Comparison of ENCODE assay signal across 10 cellular contexts in genomic region chr11:134272381-134273316, GRCh38. TPM values are rescaled to one million over a fixed set of nuclear protein-coding genes. Genes with fewer than 3 reads are reported as not detected.
DNase-seq lines count a peak whose midpoint lies in the region; ATAC-seq, FAIRE-seq and TF ChIP-seq lines count a peak whose summit lies in the region.
"Had no signal": no experiment of that assay in that cellular context is flagged by ENCODE, and none has a peak within 500 bp of the region (broad histone marks: within the 10 kb centered on the region; RNA-seq: fewer than 3 reads in every experiment).

No MANE protein-coding gene starts in this region.

- no peak overlapping the region for H3K4me2 ChIP-seq in PC-9

- no peaks in the 10 kb centered on the region for H3K79me2 ChIP-seq in PC-9 (ENCODE audit: low read depth)

- POLR2A ChIA-PET in PC-9 (lab: Charles Lee; ENCODE audit: unreplicated experiment) = no interaction called here

- no peaks in the 10 kb centered on the region for H3K27me3 ChIP-seq in PC-9 (ENCODE audit: insufficient read depth, low read depth)

- no peak overlapping the region for H3K27ac ChIP-seq in PC-9

- DNase-seq in AG20443 (ENCODE audit: low spot score) (peak; percentile 63), G401 (ENCODE audit: low spot score) (peak; percentile 28), SK-N-DZ (ENCODE audit: low spot score) (peak; percentile 21), iPS DF 19.7 (ENCODE audit: low read depth, low spot score) (peak; percentile 90), PC-9 (no peak), HTR-8/SVneo (ENCODE audit: insufficient read length, low spot score) (no peak), NCI-H1694 treated with DMSO at 0.1 percent for 48 hours (lab: John Stamatoyannopoulos, UW) (no peak)

- no peak for ATAC-seq in GM21723 (IDR thresholded peaks at IDR 0.05; ENCODE audit: unreplicated experiment)
- ATAC-seq: T-cell had no signal

- FAIRE-seq in HTR-8/SVneo (lab: Jason Lieb, UNC) = no peak

- TF ChIP-seq CTCF in PC-9 (conservative IDR thresholded peaks at IDR 0.05) = no peak

- H3K36me3 ChIP-seq in PC-9 (ENCODE audit: low read depth) = no peaks in the 10 kb centered on the region

- no TSS peak for BruUV-seq in PC-9 (replicated peaks; lab: Mats Ljungman, UMichigan)

- no peaks in the 10 kb centered on the region for H3K9me2 ChIP-seq in PC-9 (ENCODE audit: insufficient read depth)

- no peaks in the 10 kb centered on the region for H4K20me1 ChIP-seq in PC-9 (ENCODE audit: insufficient read depth)

- no peaks in the 10 kb centered on the region for H3K9me3 ChIP-seq in PC-9 (ENCODE audit: insufficient read depth, low read depth)

- peaks cover 9% of the 10 kb centered on the region; the same call in 1 of the 2 replicates for H3F3A ChIP-seq in PC-9 (ENCODE audit: insufficient read depth, low read depth)

- no peak overlapping the region for H3K4me3 ChIP-seq in PC-9

- H3K4me1 ChIP-seq in PC-9 (replicated peaks; ENCODE audit: insufficient read depth) = peaks cover 8% of the 10 kb centered on the region

- CTCF ChIA-PET in PC-9 (lab: Charles Lee) = interaction anchor here (0.7 kb wide), 1 partner anchor 19 kb away, joined by 4 read pairs; the partner anchor contains the start of gene ACAD8

- in situ Hi-C loops in G401 (cut with HindIII; ENCODE audit: low sequenced_read_pairs) = no loop called here

- H2AFZ ChIP-seq in PC-9 = no peak overlapping the region

- intact Hi-C loops in PC-9 (cut with micrococcal nuclease; ENCODE audit: unreplicated experiment) = no loop called here

RNA-seq across cellular contexts. Expression of gene GLB1L3, which starts 3.5 kb away (rescaled TPM):
- total RNA-seq in G401 (2014; rRNA removed; shearing (Covaris generic)) = not detected in 2 replicates
- polyA plus RNA-seq in SK-N-DZ (2014; cell fraction: cytosol; rRNA removed) = 1.6 and 3.7 TPM in 2 replicates
- polyA plus RNA-seq in SK-N-DZ (2014; cell fraction: nucleus; rRNA removed) = 3.9 and 12.9 TPM in 2 replicates
- not detected in 2 replicates for total RNA-seq in PC-9 (2021)
- total RNA-seq: subcutaneous adipose tissue had no signal

RNA-seq across cellular contexts. Expression of gene ACAD8, which starts 19.3 kb away (rescaled TPM):
- 54.8 and 58.8 TPM in 2 replicates for total RNA-seq in G401 (2014; rRNA removed; shearing (Covaris generic))
- 17.0 and 20.0 TPM in 2 replicates for polyA plus RNA-seq in SK-N-DZ (2014; cell fraction: cytosol; rRNA removed)
- polyA plus RNA-seq in SK-N-DZ (2014; cell fraction: nucleus; rRNA removed) = 72.1 and 80.6 TPM in 2 replicates
- total RNA-seq in PC-9 (2021) = 16.1 and 17.2 TPM in 2 replicates

RNA-seq across cellular contexts. Expression of gene THYN1, which starts 19.5 kb away (rescaled TPM):
- total RNA-seq in G401 (2014; rRNA removed; shearing (Covaris generic)) = 111 and 116 TPM in 2 replicates
- 83.2 and 96.3 TPM in 2 replicates for polyA plus RNA-seq in SK-N-DZ (2014; cell fraction: cytosol; rRNA removed)
- 77.0 and 89.1 TPM in 2 replicates for polyA plus RNA-seq in SK-N-DZ (2014; cell fraction: nucleus; rRNA removed)
- total RNA-seq in PC-9 (2021) = 29.8 and 41.2 TPM in 2 replicates

RNA-seq across cellular contexts. Expression of gene VPS26B, which starts 48.2 kb away (rescaled TPM):
- total RNA-seq in G401 (2014; rRNA removed; shearing (Covaris generic)) = 46.1 and 56.2 TPM in 2 replicates
- 28.9 and 30.2 TPM in 2 replicates for polyA plus RNA-seq in SK-N-DZ (2014; cell fraction: cytosol; rRNA removed)
- polyA plus RNA-seq in SK-N-DZ (2014; cell fraction: nucleus; rRNA removed) = 28.3 and 34.4 TPM in 2 replicates
- 28.6 and 28.8 TPM in 2 replicates for total RNA-seq in PC-9 (2021)

RNA-seq across cellular contexts. Expression of gene NCAPD3, which starts 48.9 kb away (rescaled TPM):
- 35.4 and 49.5 TPM in 2 replicates for total RNA-seq in G401 (2014; rRNA removed; shearing (Covaris generic))
- polyA plus RNA-seq in SK-N-DZ (2014; cell fraction: cytosol; rRNA removed) = 32.8 and 35.8 TPM in 2 replicates
- polyA plus RNA-seq in SK-N-DZ (2014; cell fraction: nucleus; rRNA removed) = 28.5 and 39.9 TPM in 2 replicates
- total RNA-seq in PC-9 (2021) = 40.6 and 49.6 TPM in 2 replicates

Comparison
In these comparisons a context has a peak if more than half of its experiments do, and no peak if none do; other contexts are left out.
1. DNase-seq: peak in AG20443 (single experiment), G401 (single experiment), SK-N-DZ (single experiment) and iPS DF 19.7 (single experiment); none in PC-9 (0 of 2), HTR-8/SVneo (single experiment) and NCI-H1694 treated with DMSO at 0.1 percent for 48 hours (single experiment).